In genomic region chr4:98383431-98384106, GRCh38 we compare ENCODE assay signal across 20 cellular contexts.
DNase-seq lines count a peak whose midpoint lies in the region; ATAC-seq lines count a peak whose summit lies in the region.
"Had no signal": no experiment of that assay in that cellular context is flagged by ENCODE, and none has a peak within 500 bp of the region (broad histone marks: within the 10 kb centered on the region; RNA-seq: fewer than 3 reads in every experiment).

No MANE protein-coding gene starts in this region.

- peaks cover 19 to 25% (median 20%) of the 10 kb centered on the region in 3 donors for H3K4me1 Mint-ChIP-seq in naive B cell
- peaks cover 0 to 19% (median 1%) of the 10 kb centered on the region in 4 donors for H3K4me1 Mint-ChIP-seq in naive thymus-derived CD8-positive, alpha-beta T cell

- POLR2A ChIA-PET in naive thymus-derived CD8-positive, alpha-beta T cell (lab: Charles Lee) = no interaction called here

- peak overlapping the region in 1 of 6 donors; percentile 18 for H3K27ac Mint-ChIP-seq in naive B cell
- no peak overlapping the region for H3K27ac Mint-ChIP-seq in naive thymus-derived CD8-positive, alpha-beta T cell
- H3K27ac Mint-ChIP-seq: activated naive CD4-positive, alpha-beta T cell treated with anti-CD3 and anti-CD28 coated beads, Interleukin-2, amount 50 U/mL, for 72 hours; T-helper 2 cell treated with Interferon-gamma antibody and Interleukin-4, amounts not matched to agents 5 μg/mL and 100 μg/mL, for 36 hours had no signal

- H3K27me3 ChIP-seq in effector memory CD4-positive, alpha-beta T cell (replicated peaks; ENCODE audit: control insufficient read depth, insufficient read depth, low read length, poor library complexity, severe bottlenecking) = no peaks in the 10 kb centered on the region
- H3K27me3 ChIP-seq: ovary, stomach, upper lobe of left lung had no signal

- H3K36me3 ChIP-seq in effector memory CD4-positive, alpha-beta T cell (ENCODE audit: control insufficient read depth, insufficient read depth, low read length) = no peaks in the 10 kb centered on the region
- H3K36me3 ChIP-seq: lower lobe of right lung, ovary, upper lobe of left lung had no signal

- no peaks in the 10 kb centered on the region for H3K9me3 ChIP-seq in effector memory CD4-positive, alpha-beta T cell (ENCODE audit: control insufficient read depth, low read length)
- H3K9me3 ChIP-seq: lower lobe of right lung, ovary, stomach, upper lobe of left lung had no signal

- H3K27ac ChIP-seq in effector memory CD4-positive, alpha-beta T cell (ENCODE audit: insufficient read depth, low read length, poor library complexity, severe bottlenecking) = no peak overlapping the region
- H3K27ac ChIP-seq: lower lobe of right lung, ovary, PC-9, stomach, upper lobe of left lung had no signal

- no peaks in the 10 kb centered on the region for H3K27me3 Mint-ChIP-seq in naive B cell
- H3K27me3 Mint-ChIP-seq in naive thymus-derived CD8-positive, alpha-beta T cell = no peaks in the 10 kb centered on the region

- no peak overlapping the region for H3K4me3 ChIP-seq in effector memory CD4-positive, alpha-beta T cell (ENCODE audit: insufficient read depth, low read depth, low read length, poor library complexity, severe bottlenecking)
- H3K4me3 ChIP-seq: lower lobe of right lung, ovary, PC-9, stomach, upper lobe of left lung had no signal

- H3K36me3 Mint-ChIP-seq in naive B cell = peaks cover 8 to 11% of the 10 kb centered on the region in 2 donors
- H3K36me3 Mint-ChIP-seq in naive thymus-derived CD8-positive, alpha-beta T cell = peaks cover 0 to 17% (median 13%) of the 10 kb centered on the region in 3 donors

- DNase-seq in naive B cell (no peak), NCI-H524 (lab: John Stamatoyannopoulos, UW) (no peak), HUDEP-2 (lab: John Stamatoyannopoulos, UW; ENCODE audit: unreplicated experiment in 76 of 76) (no peak)
- no peak for DNase-seq in naive thymus-derived CD8-positive, alpha-beta T cell
- DNase-seq in effector memory CD4-positive, alpha-beta T cell = no peak
- DNase-seq: activated CD4-positive, CD25-positive, alpha-beta regulatory T cell; activated CD8-positive, alpha-beta memory T cell treated with anti-CD3 and anti-CD28 coated beads for 24 hours; DND-41; lower lobe of right lung; NCI-H774; ovary; PC-9; stimulated activated CD4-positive, alpha-beta T cell treated with anti-CD3 and anti-CD28 coated beads, Interleukin-2, amount 100 ng/mL, for 24 hours; stomach; upper lobe of left lung had no signal

- peak; percentile 83 for ATAC-seq in GM18907 (IDR thresholded peaks at IDR 0.05; ENCODE audit: unreplicated experiment)
- ATAC-seq in HG02642 (IDR thresholded peaks at IDR 0.05; ENCODE audit: poor library complexity, unreplicated experiment) = peak; percentile 56
- peak; percentile 86 for ATAC-seq in HG03354 (IDR thresholded peaks at IDR 0.05; ENCODE audit: poor library complexity, severe bottlenecking, unreplicated experiment)
- ATAC-seq in naive B cell (ENCODE audit: low read depth in 2 of 2) = peak; percentile 62 to 79
- no peak for ATAC-seq in naive thymus-derived CD8-positive, alpha-beta T cell
- ATAC-seq: activated naive CD4-positive, alpha-beta T cell treated with anti-CD3 and anti-CD28 coated beads, Interleukin-2, amount 50 U/mL, for 72 hours; lower lobe of right lung had no signal

- H3K4me3 Mint-ChIP-seq in naive B cell = peak overlapping the region in 1 of 8 donors; percentile 2
- no peak overlapping the region for H3K4me3 Mint-ChIP-seq in naive thymus-derived CD8-positive, alpha-beta T cell
- H3K4me3 Mint-ChIP-seq: T-helper 2 cell treated with Interferon-gamma antibody and Interleukin-4, amounts not matched to agents 5 μg/mL and 100 μg/mL, for 36 hours had no signal

- H3K4me1 ChIP-seq in effector memory CD4-positive, alpha-beta T cell (ENCODE audit: control insufficient read depth, insufficient read depth, low read length, poor library complexity, severe bottlenecking) = no peaks in the 10 kb centered on the region
- H3K4me1 ChIP-seq: lower lobe of right lung, stomach, upper lobe of left lung had no signal

- H3K9me3 Mint-ChIP-seq in naive B cell = no peaks in the 10 kb centered on the region
- H3K9me3 Mint-ChIP-seq in naive thymus-derived CD8-positive, alpha-beta T cell = no peaks in the 10 kb centered on the region
- H3K9me3 Mint-ChIP-seq: activated naive CD4-positive, alpha-beta T cell treated with anti-CD3 and anti-CD28 coated beads, Interleukin-2, amount 50 U/mL, for 72 hours; T-helper 2 cell treated with Interferon-gamma antibody and Interleukin-4, amounts not matched to agents 5 μg/mL and 100 μg/mL, for 36 hours had no signal

Comparison
In these comparisons a context has a peak if more than half of its experiments do, and no peak if none do; other contexts are left out.
1. ATAC-seq: peak in GM18907 (single experiment), HG02642 (single experiment), HG03354 (single experiment) and naive B cell (2 of 2); none in naive thymus-derived CD8-positive, alpha-beta T cell (0 of 2).